7 cellular contexts compared by ENCODE assay signal in genomic region chr20:43164741-43165140, GRCh38. TPM values are rescaled to one million over a fixed set of nuclear protein-coding genes. Genes with fewer than 3 reads are reported as not detected.
"Had no signal": no experiment of that assay in that cellular context is flagged by ENCODE, and none has a peak within 500 bp of the region (broad histone marks: within the 10 kb centered on the region; RNA-seq: fewer than 3 reads in every experiment).

No MANE protein-coding gene starts in this region.

RNA-seq across cellular contexts. Expression of gene PTPRT, which starts 25.0 kb away (rescaled TPM):
- total RNA-seq: K562, M059J, OCI-LY7, PC-9, RPMI7951, SJSA1 had no signal
- polyA plus RNA-seq: K562, SK-N-SH had no signal
